Comparison of ENCODE assay signal across 14 cellular contexts in the genomic region with DNA sequence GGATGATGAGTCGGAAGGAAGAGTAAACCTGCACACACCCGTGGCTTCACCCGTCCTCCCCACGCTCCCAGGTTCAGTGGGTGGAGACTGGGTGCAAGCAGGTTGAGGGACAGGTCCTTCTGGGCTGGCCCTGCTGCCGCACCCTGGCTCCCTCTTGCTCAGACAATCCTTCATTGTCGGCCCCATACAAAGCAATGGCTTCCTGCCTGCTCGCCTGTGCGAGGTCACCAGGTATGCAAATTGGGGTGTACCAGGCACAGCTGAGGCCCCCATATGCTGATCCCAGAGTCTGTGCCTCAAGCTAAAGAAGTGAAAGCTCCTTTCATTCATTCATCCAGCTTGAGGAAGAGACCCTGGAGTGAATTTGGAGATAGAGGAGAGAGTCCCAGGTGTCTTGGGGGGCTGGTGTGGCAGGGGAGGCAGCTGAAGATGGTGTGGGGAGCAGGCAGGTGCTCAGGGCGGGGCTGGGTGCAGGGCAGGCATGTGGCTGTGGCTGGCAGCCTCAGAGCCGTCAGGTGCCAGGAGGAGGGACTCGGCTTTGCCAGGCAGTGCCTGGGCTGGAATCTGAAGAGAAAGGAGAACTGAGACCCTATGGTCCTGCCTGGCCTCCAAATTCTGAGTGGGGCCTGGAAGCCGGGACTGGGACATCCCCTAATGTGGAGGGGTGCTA. TPM values are rescaled to one million over a fixed set of nuclear protein-coding genes. Genes with fewer than 3 reads are reported as not detected.
A peak's percentile ranks its signal among the peaks of the same experiment; 100 is the strongest.
DNase-seq lines count a peak whose midpoint lies in the region; ATAC-seq and TF ChIP-seq lines count a peak whose summit lies in the region.
"Had no signal": no experiment of that assay in that cellular context is flagged by ENCODE, and none has a peak within 500 bp of the region (broad histone marks: within the 10 kb centered on the region; RNA-seq: fewer than 3 reads in every experiment).

No MANE protein-coding gene starts in this region.

- ATAC-seq in heart left ventricle (no peak), right cardiac atrium (no peak), Panc1 (no peak)
- ATAC-seq: left ventricle myocardium superior had no signal

- peaks cover 0 to 81% (median 44%) of the 10 kb centered on the region in 12 donors for H3K4me1 ChIP-seq in heart left ventricle
- H3K4me1 ChIP-seq in right cardiac atrium (ENCODE audit: control insufficient read depth, insufficient read depth, low read length) = peaks cover 2% of the 10 kb centered on the region
- H3K4me1 ChIP-seq in Panc1 (ENCODE audit: control insufficient read depth, insufficient read depth, low read length) = peaks cover 77% of the 10 kb centered on the region
- H3K4me1 ChIP-seq in urinary bladder (ENCODE audit: insufficient read depth) = peaks cover 5% of the 10 kb centered on the region

- no peak for TF ChIP-seq POLR2A in heart left ventricle (IDR thresholded peaks at IDR 0.05)

- H3K4me3 ChIP-seq in heart left ventricle (no peak overlapping the region), right cardiac atrium (ENCODE audit: low read length) (no peak overlapping the region), Panc1 (ENCODE audit: low read depth in 2 of 2, low read length in 2 of 2) (peak overlapping the region in 1 of 2 experiments; percentile 6; a peak in 1 of 4 replicates), urinary bladder (ENCODE audit: low read depth, low read length) (no peak overlapping the region)
- H3K4me3 ChIP-seq: prostate gland had no signal

- H3K9me3 ChIP-seq in heart left ventricle (no peaks in the 10 kb centered on the region), right cardiac atrium (ENCODE audit: control insufficient read depth, low read length) (no peaks in the 10 kb centered on the region), Panc1 (ENCODE audit: control insufficient read depth, insufficient read depth, low read depth, low read length) (no peaks in the 10 kb centered on the region)
- H3K9me3 ChIP-seq: prostate gland had no signal

- 85 to 95% (median 90%) methylated on average over 9 to 12 of the region's 12 CpGs for WGBS in heart left ventricle, 4 donors
- WGBS in right cardiac atrium = 94% methylated on average over 12 of the region's 12 CpGs
- 92% methylated on average over 12 of the region's 12 CpGs for WGBS in urinary bladder

- in situ Hi-C loops in Panc1 (cut with HindIII; ENCODE audit: low pct_unique_long_range_greater_than_20kb, low sequenced_read_pairs) = no loop called here

- POLR2A ChIA-PET in Panc1 (lab: Charles Lee) = interaction anchor here (0.6 kb wide), 1 partner anchor 13 kb away, joined by 5 read pairs; no protein-coding TSS in a partner anchor

- no TSS peak for BruUV-seq in Panc1 (replicated peaks; lab: Mats Ljungman, UMichigan)

- H3K36me3 ChIP-seq in heart left ventricle (no peaks in the 10 kb centered on the region), Panc1 (ENCODE audit: control insufficient read depth, insufficient read depth, low read length) (no peaks in the 10 kb centered on the region; the same call in none of the 2 replicates), urinary bladder (ENCODE audit: insufficient read depth) (no peaks in the 10 kb centered on the region)
- H3K36me3 ChIP-seq: prostate gland had no signal

- H3K27ac ChIP-seq in heart left ventricle (peak overlapping the region in 8 of 12 donors; percentile 9 to 81 (median 36)), right cardiac atrium (ENCODE audit: low read length) (no peak overlapping the region), Panc1 (ENCODE audit: low read length) (peak overlapping the region; percentile 96), urinary bladder (ENCODE audit: low read depth) (peak overlapping the region; percentile 55)

- TF ChIP-seq CTCF in heart left ventricle (IDR thresholded peaks at IDR 0.05) (no peak), Panc1 (IDR thresholded peaks at IDR 0.05) (no peak)

- intact Hi-C loops in heart left ventricle (cut with DNase I) = no loop called here
- intact Hi-C loops in right cardiac atrium (cut with DNase I) = no loop called here
- intact Hi-C loops in Panc1 (cut with micrococcal nuclease; ENCODE audit: unreplicated experiment) = no loop called here

- CTCF ChIA-PET in Panc1 (lab: Charles Lee) = interaction anchor here (0.6 kb wide), 1 partner anchor 176 kb away, joined by 3 read pairs; no protein-coding TSS in a partner anchor

- H3K27me3 ChIP-seq in heart left ventricle (peaks cover 0 to 25% (median 0%) of the 10 kb centered on the region in 9 donors), right cardiac atrium (ENCODE audit: control insufficient read depth, insufficient read depth) (no peaks in the 10 kb centered on the region), Panc1 (ENCODE audit: control insufficient read depth, insufficient read depth, low read length) (no peaks in the 10 kb centered on the region)

- DNase-seq in heart left ventricle (peak in 2 of 5 donors; percentile 21 to 28), right cardiac atrium (no peak), Panc1 (ENCODE audit: low read depth, low spot score) (no peak), kidney tubule cell (ENCODE audit: low spot score) (peak; percentile 26), mesenteric fat pad (ENCODE audit: low spot score) (no peak), amniotic stem cell (lab: John Stamatoyannopoulos, UW) (no peak), DMS53 treated with DMSO at 0.1 percent for 48 hours (lab: John Stamatoyannopoulos, UW; ENCODE audit: unreplicated experiment) (no peak)
- DNase-seq: foreskin fibroblast, H7, NCI-H1092 had no signal

RNA-seq across cellular contexts. Expression of gene SLCO4A1, which starts 4.7 kb away (rescaled TPM):
- total RNA-seq in heart left ventricle (10 to 100 TPM in 5 of 9 donors, 1 to 10 TPM in 3, under 1 TPM in 1; 1.00 to 54.0 (median 10.4) TPM), right cardiac atrium (1 to 10 TPM; 4.1 to 8.4 (median 5.3) TPM), Panc1 (2021; ENCODE audit: unreplicated experiment) (167 TPM), urinary bladder (1.4 TPM), mesenteric fat pad (44.4 TPM)
- polyA plus RNA-seq in heart left ventricle (10 to 100 TPM; 14.5 to 24.4 TPM), right cardiac atrium (15.5 TPM), urinary bladder (24.8 TPM)
- polyA plus RNA-seq in Panc1 (2012; ENCODE audit: insufficient read length) = 145 TPM
- total RNA-seq: chondrocyte had no signal
